ENCODE assay signal across 1 cellular context in the genomic region with DNA sequence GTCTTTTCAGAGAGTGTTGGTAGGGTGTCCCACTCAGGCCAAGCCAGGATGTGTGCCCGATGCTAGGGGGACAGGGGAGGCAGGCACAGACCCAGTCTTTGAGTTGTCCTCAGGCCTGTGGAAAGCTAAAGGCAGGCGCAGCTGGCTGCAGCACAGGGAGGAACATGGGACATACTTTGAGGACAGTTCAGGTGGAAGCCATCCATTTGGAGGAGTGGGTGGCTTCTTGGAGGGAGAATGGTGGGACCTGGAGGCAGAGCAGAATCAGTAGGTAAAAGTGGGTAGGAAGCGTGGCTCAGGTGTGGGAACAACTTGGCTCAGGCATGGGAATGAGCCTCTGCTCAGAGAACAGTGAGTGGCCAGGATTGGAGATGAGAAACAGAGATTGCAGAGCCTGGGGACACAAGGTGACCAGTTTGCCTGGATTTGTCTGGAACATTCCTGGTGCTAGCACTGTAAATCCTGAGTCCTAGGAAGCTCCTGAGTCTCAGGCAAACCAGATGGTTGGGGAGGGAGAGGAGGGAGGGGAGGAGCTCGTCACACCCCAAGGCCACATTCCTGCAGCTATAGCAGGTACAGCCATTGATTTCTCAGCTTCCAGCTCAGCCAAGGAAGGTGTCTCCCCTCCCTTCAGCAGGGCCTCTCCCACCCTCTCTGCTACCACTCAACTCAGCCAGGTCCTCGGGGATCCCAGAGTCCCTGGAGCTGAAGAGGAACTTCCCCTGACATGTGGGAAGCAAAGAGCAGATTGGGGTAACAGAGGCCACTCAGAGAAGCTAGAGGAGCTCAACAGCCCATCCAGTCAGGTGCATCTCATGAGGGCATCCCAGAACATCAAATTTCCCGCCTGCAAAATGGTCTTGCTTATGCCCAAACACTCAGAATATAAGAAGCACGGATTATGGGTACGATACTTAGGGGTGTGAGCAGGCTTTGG.
TF ChIP-seq lines count a peak whose summit lies in the region.

No MANE protein-coding gene starts in this region.

TF ChIP-seq in HepG2, 621 proteins besides CTCF, POLR2A, EP300 and RAD21 (continued from another document and continues in another):
- TF ChIP-seq ZBED4 (CRISPR knock-in tag; IDR thresholded peaks at IDR 0.05; ENCODE audit: borderline replicate concordance) (no peak), ZNF552 (CRISPR knock-in tag; IDR thresholded peaks at IDR 0.05; ENCODE audit: borderline replicate concordance) (no peak), MLLT10 (CRISPR knock-in tag; IDR thresholded peaks at IDR 0.05) (no peak), TBX2 (CRISPR knock-in tag; IDR thresholded peaks at IDR 0.05; ENCODE audit: borderline replicate concordance) (peak; percentile 47), CHCHD3 (CRISPR knock-in tag; IDR thresholded peaks at IDR 0.05) (no peak), TCF7 (IDR thresholded peaks at IDR 0.05; ENCODE audit: low read depth) (no peak), ARNT (IDR thresholded peaks at IDR 0.05) (no peak), ZNF292 (CRISPR knock-in tag; IDR thresholded peaks at IDR 0.05; ENCODE audit: borderline replicate concordance, low read depth) (peak; percentile 26; the same call in 1 of the 2 replicates), RBM22 (optimal IDR thresholded peaks at IDR 0.05; ENCODE audit: low read length) (no peak), ZNF619 (CRISPR knock-in tag; IDR thresholded peaks at IDR 0.05) (no peak), ZNF609 (CRISPR knock-in tag; IDR thresholded peaks at IDR 0.05; ENCODE audit: borderline replicate concordance) (peak; percentile 53), ZNF615 (CRISPR knock-in tag; IDR thresholded peaks at IDR 0.05; ENCODE audit: borderline replicate concordance) (no peak), ZNF143 (CRISPR knock-in tag; IDR thresholded peaks at IDR 0.05) (no peak), ZNF569 (CRISPR knock-in tag; IDR thresholded peaks at IDR 0.05; ENCODE audit: borderline replicate concordance) (no peak), ZNF747 (CRISPR knock-in tag; IDR thresholded peaks at IDR 0.05; ENCODE audit: borderline replicate concordance) (no peak), TOPORS (CRISPR knock-in tag; IDR thresholded peaks at IDR 0.05) (no peak), CREM (IDR thresholded peaks at IDR 0.05) (no peak; the same call in 1 of the 2 replicates), CREM (CRISPR knock-in tag; IDR thresholded peaks at IDR 0.05) (no peak)
- TF ChIP-seq, protein P1, sequence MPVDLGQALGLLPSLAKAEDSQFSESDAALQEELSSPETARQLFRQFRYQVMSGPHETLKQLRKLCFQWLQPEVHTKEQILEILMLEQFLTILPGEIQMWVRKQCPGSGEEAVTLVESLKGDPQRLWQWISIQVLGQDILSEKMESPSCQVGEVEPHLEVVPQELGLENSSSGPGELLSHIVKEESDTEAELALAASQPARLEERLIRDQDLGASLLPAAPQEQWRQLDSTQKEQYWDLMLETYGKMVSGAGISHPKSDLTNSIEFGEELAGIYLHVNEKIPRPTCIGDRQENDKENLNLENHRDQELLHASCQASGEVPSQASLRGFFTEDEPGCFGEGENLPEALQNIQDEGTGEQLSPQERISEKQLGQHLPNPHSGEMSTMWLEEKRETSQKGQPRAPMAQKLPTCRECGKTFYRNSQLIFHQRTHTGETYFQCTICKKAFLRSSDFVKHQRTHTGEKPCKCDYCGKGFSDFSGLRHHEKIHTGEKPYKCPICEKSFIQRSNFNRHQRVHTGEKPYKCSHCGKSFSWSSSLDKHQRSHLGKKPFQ (CRISPR knock-in tag; IDR thresholded peaks at IDR 0.05; ENCODE audit: insufficient replicate concordance): peak; percentile 60
- TF ChIP-seq, protein P2, sequence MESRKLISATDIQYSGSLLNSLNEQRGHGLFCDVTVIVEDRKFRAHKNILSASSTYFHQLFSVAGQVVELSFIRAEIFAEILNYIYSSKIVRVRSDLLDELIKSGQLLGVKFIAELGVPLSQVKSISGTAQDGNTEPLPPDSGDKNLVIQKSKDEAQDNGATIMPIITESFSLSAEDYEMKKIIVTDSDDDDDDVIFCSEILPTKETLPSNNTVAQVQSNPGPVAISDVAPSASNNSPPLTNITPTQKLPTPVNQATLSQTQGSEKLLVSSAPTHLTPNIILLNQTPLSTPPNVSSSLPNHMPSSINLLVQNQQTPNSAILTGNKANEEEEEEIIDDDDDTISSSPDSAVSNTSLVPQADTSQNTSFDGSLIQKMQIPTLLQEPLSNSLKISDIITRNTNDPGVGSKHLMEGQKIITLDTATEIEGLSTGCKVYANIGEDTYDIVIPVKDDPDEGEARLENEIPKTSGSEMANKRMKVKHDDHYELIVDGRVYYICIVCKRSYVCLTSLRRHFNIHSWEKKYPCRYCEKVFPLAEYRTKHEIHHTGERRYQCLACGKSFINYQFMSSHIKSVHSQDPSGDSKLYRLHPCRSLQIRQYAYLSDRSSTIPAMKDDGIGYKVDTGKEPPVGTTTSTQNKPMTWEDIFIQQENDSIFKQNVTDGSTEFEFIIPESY (CRISPR knock-in tag; IDR thresholded peaks at IDR 0.05): no peak
- TF ChIP-seq, protein P3, sequence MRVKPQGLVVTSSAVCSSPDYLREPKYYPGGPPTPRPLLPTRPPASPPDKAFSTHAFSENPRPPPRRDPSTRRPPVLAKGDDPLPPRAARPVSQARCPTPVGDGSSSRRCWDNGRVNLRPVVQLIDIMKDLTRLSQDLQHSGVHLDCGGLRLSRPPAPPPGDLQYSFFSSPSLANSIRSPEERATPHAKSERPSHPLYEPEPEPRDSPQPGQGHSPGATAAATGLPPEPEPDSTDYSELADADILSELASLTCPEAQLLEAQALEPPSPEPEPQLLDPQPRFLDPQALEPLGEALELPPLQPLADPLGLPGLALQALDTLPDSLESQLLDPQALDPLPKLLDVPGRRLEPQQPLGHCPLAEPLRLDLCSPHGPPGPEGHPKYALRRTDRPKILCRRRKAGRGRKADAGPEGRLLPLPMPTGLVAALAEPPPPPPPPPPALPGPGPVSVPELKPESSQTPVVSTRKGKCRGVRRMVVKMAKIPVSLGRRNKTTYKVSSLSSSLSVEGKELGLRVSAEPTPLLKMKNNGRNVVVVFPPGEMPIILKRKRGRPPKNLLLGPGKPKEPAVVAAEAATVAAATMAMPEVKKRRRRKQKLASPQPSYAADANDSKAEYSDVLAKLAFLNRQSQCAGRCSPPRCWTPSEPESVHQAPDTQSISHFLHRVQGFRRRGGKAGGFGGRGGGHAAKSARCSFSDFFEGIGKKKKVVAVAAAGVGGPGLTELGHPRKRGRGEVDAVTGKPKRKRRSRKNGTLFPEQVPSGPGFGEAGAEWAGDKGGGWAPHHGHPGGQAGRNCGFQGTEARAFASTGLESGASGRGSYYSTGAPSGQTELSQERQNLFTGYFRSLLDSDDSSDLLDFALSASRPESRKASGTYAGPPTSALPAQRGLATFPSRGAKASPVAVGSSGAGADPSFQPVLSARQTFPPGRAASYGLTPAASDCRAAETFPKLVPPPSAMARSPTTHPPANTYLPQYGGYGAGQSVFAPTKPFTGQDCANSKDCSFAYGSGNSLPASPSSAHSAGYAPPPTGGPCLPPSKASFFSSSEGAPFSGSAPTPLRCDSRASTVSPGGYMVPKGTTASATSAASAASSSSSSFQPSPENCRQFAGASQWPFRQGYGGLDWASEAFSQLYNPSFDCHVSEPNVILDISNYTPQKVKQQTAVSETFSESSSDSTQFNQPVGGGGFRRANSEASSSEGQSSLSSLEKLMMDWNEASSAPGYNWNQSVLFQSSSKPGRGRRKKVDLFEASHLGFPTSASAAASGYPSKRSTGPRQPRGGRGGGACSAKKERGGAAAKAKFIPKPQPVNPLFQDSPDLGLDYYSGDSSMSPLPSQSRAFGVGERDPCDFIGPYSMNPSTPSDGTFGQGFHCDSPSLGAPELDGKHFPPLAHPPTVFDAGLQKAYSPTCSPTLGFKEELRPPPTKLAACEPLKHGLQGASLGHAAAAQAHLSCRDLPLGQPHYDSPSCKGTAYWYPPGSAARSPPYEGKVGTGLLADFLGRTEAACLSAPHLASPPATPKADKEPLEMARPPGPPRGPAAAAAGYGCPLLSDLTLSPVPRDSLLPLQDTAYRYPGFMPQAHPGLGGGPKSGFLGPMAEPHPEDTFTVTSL (CRISPR knock-in tag; IDR thresholded peaks at IDR 0.05; ENCODE audit: borderline replicate concordance): no peak
- TF ChIP-seq, protein P4, sequence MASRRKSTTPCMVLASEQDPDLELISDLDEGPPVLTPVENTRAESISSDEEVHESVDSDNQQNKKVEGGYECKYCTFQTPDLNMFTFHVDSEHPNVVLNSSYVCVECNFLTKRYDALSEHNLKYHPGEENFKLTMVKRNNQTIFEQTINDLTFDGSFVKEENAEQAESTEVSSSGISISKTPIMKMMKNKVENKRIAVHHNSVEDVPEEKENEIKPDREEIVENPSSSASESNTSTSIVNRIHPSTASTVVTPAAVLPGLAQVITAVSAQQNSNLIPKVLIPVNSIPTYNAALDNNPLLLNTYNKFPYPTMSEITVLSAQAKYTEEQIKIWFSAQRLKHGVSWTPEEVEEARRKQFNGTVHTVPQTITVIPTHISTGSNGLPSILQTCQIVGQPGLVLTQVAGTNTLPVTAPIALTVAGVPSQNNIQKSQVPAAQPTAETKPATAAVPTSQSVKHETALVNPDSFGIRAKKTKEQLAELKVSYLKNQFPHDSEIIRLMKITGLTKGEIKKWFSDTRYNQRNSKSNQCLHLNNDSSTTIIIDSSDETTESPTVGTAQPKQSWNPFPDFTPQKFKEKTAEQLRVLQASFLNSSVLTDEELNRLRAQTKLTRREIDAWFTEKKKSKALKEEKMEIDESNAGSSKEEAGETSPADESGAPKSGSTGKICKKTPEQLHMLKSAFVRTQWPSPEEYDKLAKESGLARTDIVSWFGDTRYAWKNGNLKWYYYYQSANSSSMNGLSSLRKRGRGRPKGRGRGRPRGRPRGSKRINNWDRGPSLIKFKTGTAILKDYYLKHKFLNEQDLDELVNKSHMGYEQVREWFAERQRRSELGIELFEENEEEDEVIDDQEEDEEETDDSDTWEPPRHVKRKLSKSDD (CRISPR knock-in tag; IDR thresholded peaks at IDR 0.05; ENCODE audit: low read depth): 0 out of 2 replicates have a peak, but pooled peaks have one; percentile 48
- TF ChIP-seq, protein P5, sequence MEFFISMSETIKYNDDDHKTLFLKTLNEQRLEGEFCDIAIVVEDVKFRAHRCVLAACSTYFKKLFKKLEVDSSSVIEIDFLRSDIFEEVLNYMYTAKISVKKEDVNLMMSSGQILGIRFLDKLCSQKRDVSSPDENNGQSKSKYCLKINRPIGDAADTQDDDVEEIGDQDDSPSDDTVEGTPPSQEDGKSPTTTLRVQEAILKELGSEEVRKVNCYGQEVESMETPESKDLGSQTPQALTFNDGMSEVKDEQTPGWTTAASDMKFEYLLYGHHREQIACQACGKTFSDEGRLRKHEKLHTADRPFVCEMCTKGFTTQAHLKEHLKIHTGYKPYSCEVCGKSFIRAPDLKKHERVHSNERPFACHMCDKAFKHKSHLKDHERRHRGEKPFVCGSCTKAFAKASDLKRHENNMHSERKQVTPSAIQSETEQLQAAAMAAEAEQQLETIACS (CRISPR knock-in tag; IDR thresholded peaks at IDR 0.05): no peak
